In genomic region chr10:80454526-80455460, GRCh38 we compare ENCODE assay signal across 8 cellular contexts. TPM values are rescaled to one million over a fixed set of nuclear protein-coding genes. Genes with fewer than 3 reads are reported as not detected.
DNase-seq lines count a peak whose midpoint lies in the region; ATAC-seq, FAIRE-seq and TF ChIP-seq lines count a peak whose summit lies in the region.

No MANE protein-coding gene starts in this region.

- peak overlapping the region; percentile 35; the same call in 1 of the 2 replicates for H2BK5ac ChIP-seq in H1 (ENCODE audit: low read depth, low read length)

- H2BK20ac ChIP-seq in H1 (ENCODE audit: low read length), result no peak overlapping the region

- H3K14ac ChIP-seq in H1 (ENCODE audit: insufficient read length), result no peak overlapping the region

- TF ChIP-seq POLR2A in H1 (IDR thresholded peaks at IDR 0.05; ENCODE audit: control extremely low read depth in 1 of 2, low read depth in 2 of 2, low read length in 2 of 2) (no peak), vagina (IDR thresholded peaks at IDR 0.05) (no peak)

- H2AFZ ChIP-seq in H1 (ENCODE audit: low read length), result no peak overlapping the region

- peak overlapping the region; percentile 65 for H4K5ac ChIP-seq in H1 (ENCODE audit: insufficient read length, low read depth, low read length)

- DNase-seq in BJ (ENCODE audit: low read depth) (no peak), SK-N-MC (ENCODE audit: low read depth, low spot score) (no peak), H1 (ENCODE audit: low read depth in 1 of 2, low spot score in 2 of 2) (peak in 1 of 2 experiments; percentile 81), vagina (ENCODE audit: extremely low spot score in 2 of 2) (no peak), NCI-H1105 (lab: John Stamatoyannopoulos, UW) (no peak)

- H4K20me1 ChIP-seq in H1 (replicated peaks in 1 of 2; ENCODE audit: control insufficient read depth in 1 of 2, insufficient read depth in 2 of 2, low read length in 2 of 2), result peaks cover 19 to 35% of the 10 kb centered on the region in 2 experiments

- H3K79me2 ChIP-seq in H1 (ENCODE audit: control insufficient read depth in 1 of 2, insufficient read depth in 2 of 2, low read length in 2 of 2), result peaks cover 16 to 46% of the 10 kb centered on the region in 2 experiments

- no peak overlapping the region for H2BK15ac ChIP-seq in H1 (ENCODE audit: low read length)

- ATAC-seq in GM18909 (IDR thresholded peaks at IDR 0.05; ENCODE audit: poor library complexity, unreplicated experiment) (peak; percentile 17), HG03097 (IDR thresholded peaks at IDR 0.05; ENCODE audit: low FRiP score, unreplicated experiment) (peak; percentile 19)

- H3K27me3 ChIP-seq in BJ (ENCODE audit: control insufficient read depth, insufficient read depth, low read length), result no peaks in the 10 kb centered on the region
- peaks cover 0 to 4% (median 0%) of the 10 kb centered on the region in 4 experiments; a peak in 2 of 7 replicates for H3K27me3 ChIP-seq in H1 (replicated peaks in 1 of 4; ENCODE audit: control insufficient read depth in 3 of 4, extremely low read depth in 1 of 4, insufficient read depth in 3 of 4, low read length in 3 of 4)
- H3K27me3 ChIP-seq in mononuclear cell (ENCODE audit: insufficient read depth, low read length), result no peaks in the 10 kb centered on the region
- H3K27me3 ChIP-seq in vagina, result no peaks in the 10 kb centered on the region

- no peak for TF ChIP-seq RAD21 in H1 (IDR thresholded peaks at IDR 0.05 in 1 of 2, conservative IDR thresholded peaks at IDR 0.05 in 1 of 2; ENCODE audit: low read depth in 2 of 2, low read length in 2 of 2)

- H3K4me3 ChIP-seq in BJ (ENCODE audit: low read depth, low read length) (peak overlapping the region; percentile 58), SK-N-MC (peak overlapping the region; percentile 79), H1 (ENCODE audit: extremely low read depth in 1 of 4, insufficient read depth in 2 of 4, low read depth in 3 of 4, low read length in 4 of 4) (peak overlapping the region; percentile 71 to 98 (median 85)), mononuclear cell (ENCODE audit: low read length) (peak overlapping the region; percentile 88), vagina (peak overlapping the region; percentile 86 to 93)

- TF ChIP-seq CTCF in BJ (IDR thresholded peaks at IDR 0.05; ENCODE audit: insufficient read depth, low read depth, low read length), result no peak
- no peak for TF ChIP-seq CTCF in H1 (IDR thresholded peaks at IDR 0.05; ENCODE audit: control extremely low read depth in 1 of 3, insufficient read depth in 1 of 3, low read depth in 1 of 3, low read length in 3 of 3)
- TF ChIP-seq CTCF in vagina (IDR thresholded peaks at IDR 0.05), result no peak

- peak overlapping the region; percentile 95; the same call in 1 of the 2 replicates for H4K8ac ChIP-seq in H1 (ENCODE audit: extremely low read depth, insufficient read depth, low read length)

- no peak overlapping the region for H3K23ac ChIP-seq in H1 (ENCODE audit: insufficient read length)

- intact Hi-C loops in vagina (cut with DNase I), result no loop called here

- peak overlapping the region; percentile 62 for H3K56ac ChIP-seq in H1 (replicated peaks; ENCODE audit: insufficient read length, low read depth, low read length)

- CTCF ChIA-PET in BJ (lab: Yijun Ruan, JAX) (interaction anchor here (1.1 to 28.2 kb wide), 4 partner anchors 10 to 51 kb away, joined by 3 to 661 read pairs (median 5); no protein-coding TSS in a partner anchor), H1 (lab: Charles Lee; ENCODE audit: partially characterized antibody) (interaction anchor here (30.5 to 38.4 kb wide), 2 partner anchors 12 to 51 kb away, joined by 456 to 1263 read pairs; no protein-coding TSS in a partner anchor)

- no peak overlapping the region for H2BK12ac ChIP-seq in H1 (ENCODE audit: low read depth, low read length)

- H3K4me2 ChIP-seq in H1 (ENCODE audit: insufficient read depth in 1 of 2, low read depth in 2 of 2, low read length in 2 of 2), result peak overlapping the region; percentile 77 to 81

- H3K79me1 ChIP-seq in H1 (ENCODE audit: low read depth, low read length), result peaks cover 11% of the 10 kb centered on the region; the same call in 1 of the 2 replicates

- peaks cover 9% of the 10 kb centered on the region; the same call in 1 of the 2 replicates for H3K23me2 ChIP-seq in H1 (ENCODE audit: low read depth, low read length)

- H3K9me3 ChIP-seq in SK-N-MC (ENCODE audit: low read depth, low read length), result no peaks in the 10 kb centered on the region
- no peaks in the 10 kb centered on the region for H3K9me3 ChIP-seq in H1 (ENCODE audit: insufficient read depth in 2 of 2, low read depth in 1 of 2, low read length in 1 of 2)
- no peaks in the 10 kb centered on the region for H3K9me3 ChIP-seq in mononuclear cell (ENCODE audit: low read depth, low read length)
- no peaks in the 10 kb centered on the region for H3K9me3 ChIP-seq in vagina

- no peak overlapping the region for H2BK120ac ChIP-seq in H1 (replicated peaks; ENCODE audit: low read depth, low read length)

- POLR2A ChIA-PET in BJ (lab: Charles Lee) (no interaction called here), H1 (lab: Charles Lee; ENCODE audit: partially characterized antibody) (interaction anchor here (1.0 to 1.5 kb wide), 4 partner anchors 10 to 51 kb away, joined by 3 to 5 read pairs (median 4); no protein-coding TSS in a partner anchor)

- H3K4me1 ChIP-seq in H1 (replicated peaks in 1 of 4; ENCODE audit: control insufficient read depth in 3 of 4, insufficient read depth in 4 of 4, low read length in 3 of 4), result peaks cover 22 to 30% (median 26%) of the 10 kb centered on the region in 4 experiments
- peaks cover 70% of the 10 kb centered on the region for H3K4me1 ChIP-seq in mononuclear cell (ENCODE audit: insufficient read depth, low read length)
- H3K4me1 ChIP-seq in vagina, result peaks cover 64% of the 10 kb centered on the region

- H4K91ac ChIP-seq in H1 (replicated peaks; ENCODE audit: insufficient read length, low read length), result no peak overlapping the region

- H3K9ac ChIP-seq in SK-N-MC (ENCODE audit: insufficient read length) (peak overlapping the region; percentile 81), H1 (replicated peaks in 1 of 4; ENCODE audit: extremely low read depth in 1 of 4, low read depth in 3 of 4, low read length in 3 of 4) (peak overlapping the region; percentile 72 to 92 (median 78))

- H2AK5ac ChIP-seq in H1 (ENCODE audit: low read depth, low read length), result no peak overlapping the region; the same call in 1 of the 2 replicates

- no peak for FAIRE-seq in H1 (lab: Jason Lieb, UNC)

- H3K4ac ChIP-seq in H1 (replicated peaks; ENCODE audit: insufficient read length, low read depth, low read length), result peak overlapping the region; percentile 21

- 1% methylated on average over 71 of the region's 80 CpGs; no CpG with 5 or more reads in 1 of the 2 experiments for WGBS in H1 (ENCODE audit: extremely low coverage in 1 of 2, insufficient coverage in 1 of 2, insufficient read length in 1 of 2, insufficient replicate concordance in 2 of 2, low coverage in 1 of 2, low lambda C conversion rate in 2 of 2, missing lambda C conversion rate in 1 of 2), 2 experiments

- no peak for TF ChIP-seq EP300 in H1 (IDR thresholded peaks at IDR 0.05; ENCODE audit: borderline replicate concordance in 1 of 2, low read depth in 2 of 2, low read length in 2 of 2)

- H3K18ac ChIP-seq in H1 (ENCODE audit: extremely low read depth, low read length), result peak overlapping the region; percentile 71

- H3K36me3 ChIP-seq in BJ (ENCODE audit: control insufficient read depth, insufficient read depth, low read length), result no peaks in the 10 kb centered on the region
- no peaks in the 10 kb centered on the region for H3K36me3 ChIP-seq in SK-N-MC (ENCODE audit: insufficient read depth, low read length)
- H3K36me3 ChIP-seq in H1 (ENCODE audit: control insufficient read depth in 2 of 4, insufficient read depth in 4 of 4, low read length in 3 of 4), result no peaks in the 10 kb centered on the region
- no peaks in the 10 kb centered on the region for H3K36me3 ChIP-seq in vagina

- H3K27ac ChIP-seq in SK-N-MC, result peak overlapping the region; percentile 67
- H3K27ac ChIP-seq in H1 (ENCODE audit: low read depth, low read length), result peak overlapping the region; percentile 85; the same call in 1 of the 2 replicates
- H3K27ac ChIP-seq in vagina, result peak overlapping the region; percentile 96

TF ChIP-seq in H1, 55 proteins besides CTCF, POLR2A, EP300 and RAD21 (continues in another document):
- TF ChIP-seq SIN3A (conservative IDR thresholded peaks at IDR 0.05 in 1 of 2, IDR thresholded peaks at IDR 0.05 in 1 of 2; ENCODE audit: low read depth in 1 of 2, low read length in 2 of 2) (peak in 1 of 2 experiments; percentile 53; a peak in 1 of 4 replicates), YY1 (IDR thresholded peaks at IDR 0.05; ENCODE audit: low read depth, low read length) (no peak), HDAC6 (IDR thresholded peaks at IDR 0.05; ENCODE audit: low read depth, low read length) (no peak), KDM4A (IDR thresholded peaks at IDR 0.05; ENCODE audit: low read depth, low read length, severe bottlenecking) (peak; percentile 74), PHF8 (conservative IDR thresholded peaks at IDR 0.05; ENCODE audit: low read depth, low read length) (0 out of 2 replicates have a peak, but pooled peaks have one; percentile 17)

RNA-seq across cellular contexts. Expression of gene TSPAN14, which starts 0.7 kb away (rescaled TPM):
- polyA plus RNA-seq in BJ (2011; rRNA removed) (18.3 and 33.3 TPM in 2 replicates), H1 (2011; rRNA removed) (47.4 and 54.7 TPM in 2 replicates)
- polyA minus RNA-seq in BJ (2011; rRNA and poly(A)+ RNA removed), result 19.5 and 22.7 TPM in 2 replicates
- 57.8 and 57.9 TPM in 2 replicates for total RNA-seq in H1 (2021; fragmentation: NEBNext Ultra II Directional; extraction: Animal tissue kit (Norgen Biotek cat#: 25700))
- 38.1 TPM for polyA plus RNA-seq in H1 (2011; cell fraction: cytosol; rRNA removed)
- polyA plus RNA-seq in H1 (2011; cell fraction: nucleus; rRNA removed), result 50.9 TPM
- 43.5 to 60.8 TPM (median 54.3 TPM) in 4 replicates for polyA plus RNA-seq in H1 (2012, experiment 1 of 2)
- 45.7 TPM for polyA plus RNA-seq in H1 (2012, experiment 2 of 2)
- polyA plus RNA-seq in H1 (2013, experiment 1 of 2), result 39.1 TPM
- 41.9 TPM for polyA plus RNA-seq in H1 (2013, experiment 2 of 2)
- 35.5 and 41.7 TPM in 2 replicates for polyA minus RNA-seq in H1 (2011; rRNA and poly(A)+ RNA removed)
- 29.9 TPM for polyA minus RNA-seq in H1 (2011; cell fraction: cytosol; rRNA and poly(A)+ RNA removed)
- polyA minus RNA-seq in H1 (2011; cell fraction: nucleus; rRNA and poly(A)+ RNA removed), result 26.0 TPM
- total RNA-seq in mononuclear cell (65.4 TPM), vagina (98.0 TPM)

RNA-seq across cellular contexts. Expression of gene PRXL2A, which starts 46.4 kb away (rescaled TPM):
- polyA plus RNA-seq in BJ (2011; rRNA removed), result 1.0 and 1.3 TPM in 2 replicates
- polyA minus RNA-seq in BJ (2011; rRNA and poly(A)+ RNA removed), result 0.21 and 0.33 TPM in 2 replicates
- 58.3 and 60.1 TPM in 2 replicates for total RNA-seq in H1 (2021; fragmentation: NEBNext Ultra II Directional; extraction: Animal tissue kit (Norgen Biotek cat#: 25700))
- 9.7 and 13.4 TPM in 2 replicates for polyA plus RNA-seq in H1 (2011; rRNA removed)
- polyA plus RNA-seq in H1 (2011; cell fraction: cytosol; rRNA removed), result 24.7 TPM
- polyA plus RNA-seq in H1 (2011; cell fraction: nucleus; rRNA removed), result 12.5 TPM
- polyA plus RNA-seq in H1 (2012, experiment 1 of 2), result 36.0 to 47.0 TPM (median 41.3 TPM) in 4 replicates
- 12.7 TPM for polyA plus RNA-seq in H1 (2012, experiment 2 of 2)
- 48.4 TPM for polyA plus RNA-seq in H1 (2013, experiment 1 of 2)
- polyA plus RNA-seq in H1 (2013, experiment 2 of 2), result 52.5 TPM
- 10.4 and 12.3 TPM in 2 replicates for polyA minus RNA-seq in H1 (2011; rRNA and poly(A)+ RNA removed)
- 9.0 TPM for polyA minus RNA-seq in H1 (2011; cell fraction: cytosol; rRNA and poly(A)+ RNA removed)
- 12.0 TPM for polyA minus RNA-seq in H1 (2011; cell fraction: nucleus; rRNA and poly(A)+ RNA removed)
- 3.3 TPM for total RNA-seq in mononuclear cell
- 62.4 TPM for total RNA-seq in vagina

Comparison
In these comparisons a context has a peak if more than half of its experiments do, and no peak if none do; other contexts are left out.
1. RNA of gene PRXL2A, which starts 46.4 kb away (total RNA-seq): 62.4 TPM in vagina (single experiment) and 58.3 to 60.1 TPM in H1; 3.3 TPM in mononuclear cell (single experiment); every median in the first group is over 10 times any median in the second.
2. Peak in every context shown above with its lines, with median percentiles within 50 percentile points of each other: H3K4me3 ChIP-seq and H3K27ac ChIP-seq.